In genomic region chr21:44881586-44881939, GRCh38 we compare ENCODE assay signal across 10 cellular contexts. TPM values are rescaled to one million over a fixed set of nuclear protein-coding genes. Genes with fewer than 3 reads are reported as not detected.
A peak's percentile ranks its signal among the peaks of the same experiment; 100 is the strongest.
DNase-seq lines count a peak whose midpoint lies in the region; ATAC-seq and TF ChIP-seq lines count a peak whose summit lies in the region.
"Had no signal": no experiment of that assay in that cellular context is flagged by ENCODE, and none has a peak within 500 bp of the region (broad histone marks: within the 10 kb centered on the region; RNA-seq: fewer than 3 reads in every experiment).

No MANE protein-coding gene starts in this region.

- intact Hi-C loops in CD4-positive, alpha-beta T cell (cut with DNase I, micrococcal nuclease) = no loop called here

- POLR2A ChIA-PET in CD4-positive, alpha-beta T cell (lab: Charles Lee) = interaction anchor here (0.9 to 3.2 kb wide), 6 partner anchors 7 to 798 kb away, joined by 3 to 22 read pairs (median 6); partner anchors contain the start of gene PTTG1IP

- CTCF ChIA-PET in CD4-positive, alpha-beta T cell (lab: Charles Lee) = interaction anchor here (3.0 kb wide), 1 partner anchor 80 kb away, joined by 7 read pairs; the partner anchor contains the start of gene UBE2G2

- H3K4me3 Mint-ChIP-seq in CD4-positive, alpha-beta T cell = peak overlapping the region; percentile 12
- no peak overlapping the region for H3K4me3 Mint-ChIP-seq in central memory CD8-positive, alpha-beta T cell

- no peaks in the 10 kb centered on the region for H3K27me3 ChIP-seq in CD4-positive, alpha-beta T cell (ENCODE audit: control insufficient read depth, insufficient read depth, low read length)

- no peak overlapping the region for H3K4me3 ChIP-seq in NB4 (ENCODE audit: low read depth, low read length)

- no peak for ATAC-seq in CD4-positive, alpha-beta T cell (ENCODE audit: poor library complexity)
- ATAC-seq in central memory CD8-positive, alpha-beta T cell (replicated peaks; ENCODE audit: extremely low read depth, poor library complexity, severe bottlenecking) = no peak
- ATAC-seq in omental fat pad (ENCODE audit: low FRiP score) (peak; percentile 11), HG03565 (IDR thresholded peaks at IDR 0.05; ENCODE audit: unreplicated experiment) (no peak), GM21526 (IDR thresholded peaks at IDR 0.05; ENCODE audit: low FRiP score, unreplicated experiment) (no peak)

- H3K4me1 Mint-ChIP-seq in CD4-positive, alpha-beta T cell (ENCODE audit: low read depth) = peaks cover 23% of the 10 kb centered on the region
- H3K4me1 Mint-ChIP-seq in central memory CD8-positive, alpha-beta T cell = peaks cover 19% of the 10 kb centered on the region

- peak overlapping the region; percentile 29 for H3K27ac ChIP-seq in CD4-positive, alpha-beta T cell (ENCODE audit: low read depth, low read length)

- H3K9me3 ChIP-seq in CD4-positive, alpha-beta T cell (ENCODE audit: control insufficient read depth, low read length) = no peaks in the 10 kb centered on the region

- no peaks in the 10 kb centered on the region for H3K9me3 Mint-ChIP-seq in CD4-positive, alpha-beta T cell
- H3K9me3 Mint-ChIP-seq in central memory CD8-positive, alpha-beta T cell = no peaks in the 10 kb centered on the region

- no peaks in the 10 kb centered on the region for H3K27me3 Mint-ChIP-seq in CD4-positive, alpha-beta T cell
- H3K27me3 Mint-ChIP-seq in central memory CD8-positive, alpha-beta T cell = no peaks in the 10 kb centered on the region

- H3K36me3 Mint-ChIP-seq in CD4-positive, alpha-beta T cell (ENCODE audit: low read depth) = peaks cover 20% of the 10 kb centered on the region
- H3K36me3 Mint-ChIP-seq in central memory CD8-positive, alpha-beta T cell (ENCODE audit: insufficient read depth) = peaks cover 12% of the 10 kb centered on the region

- H3K27ac Mint-ChIP-seq in CD4-positive, alpha-beta T cell = peak overlapping the region; percentile 73
- H3K27ac Mint-ChIP-seq in central memory CD8-positive, alpha-beta T cell (ENCODE audit: low read depth) = peak overlapping the region; percentile 13

- no peak for TF ChIP-seq CTCF in CD4-positive, alpha-beta T cell (IDR thresholded peaks at IDR 0.05)
- TF ChIP-seq CTCF in NB4 (IDR thresholded peaks at IDR 0.05; ENCODE audit: low read depth, low read length) (no peak), omental fat pad (IDR thresholded peaks at IDR 0.05) (no peak)

- DNase-seq in CD4-positive, alpha-beta T cell = no peak
- peak; percentile 36 for DNase-seq in NB4 (ENCODE audit: low read depth)
- no peak for DNase-seq in central memory CD8-positive, alpha-beta T cell (ENCODE audit: low spot score in 2 of 2)
- no peak for DNase-seq in omental fat pad (ENCODE audit: low spot score)
- no peak for DNase-seq in activated CD8-positive, alpha-beta memory T cell treated with anti-CD3 and anti-CD28 coated beads for 24 hours
- no peak for DNase-seq in NCI-H82 (lab: John Stamatoyannopoulos, UW)
- DNase-seq: hypothalamus, occipital lobe had no signal

- no peak for TF ChIP-seq POLR2A in NB4 (IDR thresholded peaks at IDR 0.05; ENCODE audit: extremely low read depth, insufficient read length)

RNA-seq across cellular contexts. Expression of gene PTTG1IP, which starts 8.1 kb away (rescaled TPM):
- total RNA-seq in CD4-positive, alpha-beta T cell = 10 to 100 TPM; 99.0 to 99.5 TPM
- total RNA-seq in omental fat pad = 100 to 1,000 TPM; 200 to 241 (median 214) TPM

RNA-seq across cellular contexts. Expression of gene ITGB2, which starts 39.1 kb away (rescaled TPM):
- total RNA-seq in CD4-positive, alpha-beta T cell = 100 to 1,000 TPM; 283 to 284 TPM
- 100 to 1,000 TPM in 3 of 4 donors, 10 to 100 TPM in 1; 98.5 to 581 (median 217) TPM for total RNA-seq in omental fat pad

RNA-seq across cellular contexts. Expression of gene SLX9, which starts 58.3 kb away (rescaled TPM):
- 1 to 10 TPM; 7.7 to 9.1 TPM for total RNA-seq in CD4-positive, alpha-beta T cell
- total RNA-seq in omental fat pad = 10 to 100 TPM; 11.9 to 26.2 (median 16.1) TPM
